In genomic region chr4:7486101-7486500, GRCh38 we compare ENCODE assay signal across 33 cellular contexts. TPM values are rescaled to one million over a fixed set of nuclear protein-coding genes. Genes with fewer than 3 reads are reported as not detected.
"Had no signal": no experiment of that assay in that cellular context is flagged by ENCODE, and none has a peak within 500 bp of the region (broad histone marks: within the 10 kb centered on the region; RNA-seq: fewer than 3 reads in every experiment).

No MANE protein-coding gene starts in this region.

- H3K27me3 ChIP-seq: Peyer's patch had no signal

- H3K9me3 Mint-ChIP-seq: activated B cell treated with CpG ODN at 0.5 μM for 24 hours; activated CD4-positive, alpha-beta memory T cell treated with anti-CD3 and anti-CD28 coated beads for 36 hours; activated naive CD8-positive, alpha-beta T cell treated with anti-CD3 and anti-CD28 coated beads, Interleukin-2, amount 50 U/mL, for 24 hours; activated T-cell treated with anti-CD3 and anti-CD28 coated beads, Interleukin-2, amount 50 U/mL, for 4 hours; activated T-helper 1 cell treated with anti-CD3 and anti-CD28 coated beads, Interleukin-12 subunit alpha, Interleukin-12 subunit beta, Interleukin-2, Interleukin-4 antibody, amounts not matched to agents 30 ng/mL and 10 ng/mL and 1 ng/mL, durations not matched to agents 14 hours and 24 hours and 36 hours; central memory CD8-positive, alpha-beta T cell had no signal

- H3K4me3 Mint-ChIP-seq: activated B cell treated with CpG ODN at 0.5 μM for 24 hours; activated CD4-positive, alpha-beta memory T cell treated with anti-CD3 and anti-CD28 coated beads for 36 hours; activated naive CD4-positive, alpha-beta T cell treated with anti-CD3 and anti-CD28 coated beads, Interleukin-2, amount 10 ng/mL, durations not matched to agents 7 days and 5 days; activated naive CD8-positive, alpha-beta T cell; activated naive CD8-positive, alpha-beta T cell treated with anti-CD3 and anti-CD28 coated beads, Interleukin-2, amount 50 U/mL, for 24 hours; activated T-cell treated with anti-CD3 and anti-CD28 coated beads, Interleukin-2, amount 50 U/mL, for 4 hours; activated T-helper 1 cell treated with anti-CD3 and anti-CD28 coated beads, Interleukin-12 subunit alpha, Interleukin-12 subunit beta, Interleukin-2, Interleukin-4 antibody, amounts not matched to agents 30 ng/mL and 10 ng/mL and 1 ng/mL, durations not matched to agents 14 hours and 24 hours and 36 hours; central memory CD8-positive, alpha-beta T cell had no signal

- H3K27ac Mint-ChIP-seq: activated B cell treated with CpG ODN at 0.5 μM for 24 hours; activated CD4-positive, alpha-beta memory T cell treated with anti-CD3 and anti-CD28 coated beads for 36 hours; activated naive CD4-positive, alpha-beta T cell treated with anti-CD3 and anti-CD28 coated beads, Interleukin-2, amount 10 ng/mL, durations not matched to agents 7 days and 5 days; activated naive CD8-positive, alpha-beta T cell; activated naive CD8-positive, alpha-beta T cell treated with anti-CD3 and anti-CD28 coated beads, Interleukin-2, amount 50 U/mL, for 24 hours; activated T-helper 1 cell treated with anti-CD3 and anti-CD28 coated beads, Interleukin-12 subunit alpha, Interleukin-12 subunit beta, Interleukin-2, Interleukin-4 antibody, amounts not matched to agents 30 ng/mL and 10 ng/mL and 1 ng/mL, durations not matched to agents 14 hours and 24 hours and 36 hours had no signal

- ATAC-seq: activated naive CD8-positive, alpha-beta T cell treated with anti-CD3 and anti-CD28 coated beads, Interleukin-2, amount 50 U/mL, for 24 hours; activated T-cell treated with anti-CD3 and anti-CD28 coated beads, Interleukin-2, amount 50 U/mL, for 4 hours; K562; PC-3 had no signal

- H3K4me3 ChIP-seq: K562, Peyer's patch had no signal

- H3K36me3 Mint-ChIP-seq: activated CD4-positive, alpha-beta memory T cell treated with anti-CD3 and anti-CD28 coated beads for 36 hours; activated naive CD4-positive, alpha-beta T cell treated with anti-CD3 and anti-CD28 coated beads, Interleukin-2, amount 10 ng/mL, durations not matched to agents 7 days and 5 days; activated naive CD8-positive, alpha-beta T cell had no signal

- H3K4me1 Mint-ChIP-seq: activated B cell treated with CpG ODN at 0.5 μM for 24 hours; activated naive CD4-positive, alpha-beta T cell treated with anti-CD3 and anti-CD28 coated beads, Interleukin-2, amount 10 ng/mL, durations not matched to agents 7 days and 5 days; activated naive CD8-positive, alpha-beta T cell treated with anti-CD3 and anti-CD28 coated beads, Interleukin-2, amount 50 U/mL, for 24 hours; central memory CD8-positive, alpha-beta T cell had no signal

- H3K4me1 ChIP-seq: Peyer's patch had no signal

- DNase-seq: activated B cell treated with CpG ODN at 0.5 μM for 24 hours; activated CD4-positive, alpha-beta memory T cell treated with anti-CD3 and anti-CD28 coated beads for 36 hours; activated CD4-positive, alpha-beta T cell treated with anti-CD3 and anti-CD28 coated beads for 4 hours; activated CD4-positive, alpha-beta T cell treated with anti-CD3 and anti-CD28 coated beads, Interleukin-2, amount 50 U/mL, for 1 hour; activated CD4-positive, CD25-positive, alpha-beta regulatory T cell treated with anti-CD3 and anti-CD28 coated beads, Interleukin-2, amount 50 U/mL, for 72 hours; activated CD8-positive, alpha-beta memory T cell treated with anti-CD3 and anti-CD28 coated beads, Interleukin-2, amount 50 U/mL, for 4 hours; activated gamma-delta T cell treated with Interleukin-2 at 50 U/mL for 16 hours; activated naive CD4-positive, alpha-beta T cell treated with anti-CD3 and anti-CD28 coated beads, Interleukin-2, amount 10 ng/mL, durations not matched to agents 7 days and 5 days; activated naive CD8-positive, alpha-beta T cell treated with anti-CD3 and anti-CD28 coated beads, Interleukin-2, amount 50 U/mL, for 24 hours; activated T-cell treated with anti-CD3 and anti-CD28 coated beads for 4 hours; activated T-cell treated with anti-CD3 and anti-CD28 coated beads, Interleukin-2, amount 50 U/mL, for 4 hours; anterior cingulate cortex; brain microvascular endothelial cell; NCI-H1092 treated with DMSO at 0.1 percent for 48 hours; NCI-H146; NCI-H187 treated with DMSO at 0.1 percent for 48 hours; NCI-H2081; NCI-H345; NCI-H524 treated with DMSO at 0.1 percent for 48 hours; PC-3; Peyer's patch; RPMI8226; SW 1271; T-helper 1 cell; T-helper 2 cell; T-helper 9 cell had no signal

- H3K36me3 ChIP-seq: brain microvascular endothelial cell, Peyer's patch had no signal

- H3K27ac ChIP-seq: brain microvascular endothelial cell, Peyer's patch, VCaP had no signal

- H3K9me3 ChIP-seq: Peyer's patch had no signal

RNA-seq across cellular contexts. Expression of gene PSAPL1, which starts 51.4 kb away (rescaled TPM):
- total RNA-seq: activated B cell treated with CpG ODN at 0.5 μM for 24 hours; activated CD4-positive, alpha-beta memory T cell treated with anti-CD3 and anti-CD28 coated beads for 36 hours; activated T-cell treated with anti-CD3 and anti-CD28 coated beads, Interleukin-2, amount 50 U/mL, for 4 hours; activated T-helper 1 cell treated with anti-CD3 and anti-CD28 coated beads, Interleukin-12 subunit alpha, Interleukin-12 subunit beta, Interleukin-2, Interleukin-4 antibody, amounts not matched to agents 30 ng/mL and 10 ng/mL and 1 ng/mL, durations not matched to agents 14 hours and 24 hours and 36 hours; K562; M059J; NCI-H460; Peyer's patch had no signal
- polyA plus RNA-seq: K562 had no signal
